In the genomic region with DNA sequence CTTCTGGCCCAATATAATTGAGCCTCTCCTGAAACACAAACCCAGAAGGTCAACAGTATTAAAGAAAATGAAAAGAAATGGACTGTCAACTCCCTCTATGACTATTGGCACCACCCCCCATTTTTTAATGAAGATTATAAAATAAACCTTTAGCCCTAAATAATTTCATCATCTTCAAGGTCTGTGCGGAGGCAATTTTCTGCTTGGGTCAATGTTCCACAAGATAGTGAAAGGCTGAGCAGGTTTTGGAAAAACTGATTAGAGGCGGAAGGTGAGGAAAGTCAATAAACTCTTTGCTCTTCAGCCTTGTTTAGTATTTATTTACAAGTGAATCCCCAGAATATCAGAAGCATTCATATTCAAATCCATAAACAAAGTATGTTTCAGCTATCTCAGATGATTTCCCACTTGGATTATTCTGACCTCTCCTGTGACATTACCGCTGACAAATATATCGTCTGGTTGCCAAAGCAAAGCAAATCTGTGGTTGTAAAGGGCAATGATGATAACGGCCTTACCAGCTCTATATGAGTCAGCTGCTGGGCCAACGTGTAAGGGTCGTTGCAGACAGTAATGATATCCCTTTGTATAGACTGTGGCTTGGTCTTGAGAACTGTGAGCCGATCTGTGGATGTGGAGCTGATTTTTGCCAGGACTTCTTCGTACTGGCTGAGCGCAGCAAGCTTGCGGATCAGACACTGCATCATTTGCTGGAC, we compare ENCODE assay signal across 30 cellular contexts. TPM values are rescaled to one million over a fixed set of nuclear protein-coding genes. Genes with fewer than 3 reads are reported as not detected.
DNase-seq lines count a peak whose midpoint lies in the region; ATAC-seq and TF ChIP-seq lines count a peak whose summit lies in the region.
"Had no signal": no experiment of that assay in that cellular context is flagged by ENCODE, and none has a peak within 500 bp of the region (broad histone marks: within the 10 kb centered on the region; RNA-seq: fewer than 3 reads in every experiment).

No MANE protein-coding gene starts in this region.

- H3K4me1 Mint-ChIP-seq in IgD-negative memory B cell: peaks cover 3 to 4% (median 3%) of the 10 kb centered on the region in 3 donors
- H3K4me1 Mint-ChIP-seq: activated CD4-positive, alpha-beta T cell treated with anti-CD3 and anti-CD28 coated beads for 36 hours had no signal

- H3K9me3 Mint-ChIP-seq in IgD-negative memory B cell: no peaks in the 10 kb centered on the region
- H3K9me3 Mint-ChIP-seq: activated CD8-positive, alpha-beta T cell treated with anti-CD3 and anti-CD28 coated beads for 36 hours; activated T-helper 1 cell treated with anti-CD3 and anti-CD28 coated beads, Interleukin-12 subunit alpha, Interleukin-12 subunit beta, Interleukin-2, Interleukin-4 antibody, amounts not matched to agents 30 ng/mL and 10 ng/mL and 1 ng/mL, durations not matched to agents 14 hours and 24 hours and 36 hours; type B pancreatic cell had no signal

- TF ChIP-seq CTCF in brain microvascular endothelial cell (IDR thresholded peaks at IDR 0.05; ENCODE audit: low read depth, low read length, missing control alignments) (no peak), gastroesophageal sphincter (IDR thresholded peaks at IDR 0.05) (no peak)

- ATAC-seq in gastroesophageal sphincter (no peak), HG02938 (IDR thresholded peaks at IDR 0.05; ENCODE audit: unreplicated experiment) (no peak)
- ATAC-seq: activated CD4-positive, alpha-beta T cell treated with anti-CD3 and anti-CD28 coated beads for 36 hours; activated CD8-positive, alpha-beta T cell treated with anti-CD3 and anti-CD28 coated beads for 36 hours; body of pancreas; gastrocnemius medialis had no signal

- H3K4me1 ChIP-seq in mesodermal cell (ENCODE audit: control insufficient read depth, insufficient read depth, low read length, poor library complexity, severe bottlenecking) (peaks cover 6% of the 10 kb centered on the region), gastroesophageal sphincter (no peaks in the 10 kb centered on the region)
- H3K4me1 ChIP-seq: body of pancreas, gastrocnemius medialis, right atrium auricular region had no signal

- DNase-seq in Daoy (ENCODE audit: low read depth) (peak; percentile 30), brain microvascular endothelial cell (peak; percentile 53), erythroblast (lab: John Stamatoyannopoulos, UW) (no peak)
- DNase-seq: activated CD4-positive, alpha-beta T cell treated with anti-CD3 and anti-CD28 coated beads for 36 hours; activated CD8-positive, alpha-beta memory T cell treated with anti-CD3 and anti-CD28 coated beads, Interleukin-2, amount 50 U/mL, for 48 hours; activated CD8-positive, alpha-beta T cell treated with anti-CD3 and anti-CD28 coated beads for 36 hours; activated naive CD4-positive, alpha-beta T cell treated with Interleukin-2 at 50 U/mL for 16 hours; adrenal gland; body of pancreas; DMS79; gastrocnemius medialis; GDM1; hypothalamus; left cardiac atrium; mammary epithelial cell; NCI-H1105 treated with DMSO at 0.1 percent for 48 hours; NCI-H187 treated with DMSO at 0.1 percent for 48 hours; NCI-H2171 treated with DMSO at 0.1 percent for 48 hours; NCI-H524; PC-9; SHP77; stimulated activated CD8-positive, alpha-beta memory T cell treated with anti-CD3 and anti-CD28 coated beads, Interleukin-4, amount 100 ng/mL, for 48 hours had no signal

- H3K36me3 ChIP-seq in brain microvascular endothelial cell (replicated peaks) (no peaks in the 10 kb centered on the region), mesodermal cell (ENCODE audit: control insufficient read depth, insufficient read depth, low read length) (peaks cover 53% of the 10 kb centered on the region), gastroesophageal sphincter (peaks cover 0 to 71% of the 10 kb centered on the region in 2 donors)

- H3K9me3 ChIP-seq in mesodermal cell (ENCODE audit: control insufficient read depth, low read length) (no peaks in the 10 kb centered on the region), gastroesophageal sphincter (no peaks in the 10 kb centered on the region)
- H3K9me3 ChIP-seq: adrenal gland, body of pancreas, gastrocnemius medialis, right atrium auricular region had no signal

- H3K27ac Mint-ChIP-seq in IgD-negative memory B cell: peak overlapping the region in 2 of 3 donors; percentile 27 to 82
- H3K27ac Mint-ChIP-seq: activated CD4-positive, alpha-beta T cell treated with anti-CD3 and anti-CD28 coated beads for 36 hours; activated CD8-positive, alpha-beta T cell treated with anti-CD3 and anti-CD28 coated beads for 36 hours; activated T-helper 1 cell treated with anti-CD3 and anti-CD28 coated beads, Interleukin-12 subunit alpha, Interleukin-12 subunit beta, Interleukin-2, Interleukin-4 antibody, amounts not matched to agents 30 ng/mL and 10 ng/mL and 1 ng/mL, durations not matched to agents 14 hours and 24 hours and 36 hours; type B pancreatic cell had no signal

- in situ Hi-C loops in brain microvascular endothelial cell (cut with HindIII; ENCODE audit: low pct_ligation_motif_present, low sequenced_read_pairs): no loop called here

- WGBS in mesodermal cell (ENCODE audit: insufficient coverage in 2 of 2), 2 experiments: 88 to 94% methylated on average over 9 to 10 of the region's 11 CpGs
- WGBS in gastroesophageal sphincter (ENCODE audit: low coverage in 1 of 2), 2 donors: 85 to 100% methylated on average over 3 to 4 of the region's 11 CpGs

- H3K27me3 ChIP-seq in brain microvascular endothelial cell (replicated peaks): no peaks in the 10 kb centered on the region
- H3K27me3 ChIP-seq in gastroesophageal sphincter: no peaks in the 10 kb centered on the region
- H3K27me3 ChIP-seq: adrenal gland, body of pancreas, gastrocnemius medialis, right atrium auricular region had no signal

- peaks cover 25% of the 10 kb centered on the region for H3K36me3 Mint-ChIP-seq in IgD-negative memory B cell

- no peaks in the 10 kb centered on the region for H3K27me3 Mint-ChIP-seq in IgD-negative memory B cell
- H3K27me3 Mint-ChIP-seq: activated CD4-positive, alpha-beta T cell treated with anti-CD3 and anti-CD28 coated beads for 36 hours; activated CD8-positive, alpha-beta T cell treated with anti-CD3 and anti-CD28 coated beads for 36 hours; type B pancreatic cell had no signal

- H3K27ac ChIP-seq in brain microvascular endothelial cell (no peak overlapping the region), mesodermal cell (ENCODE audit: low read depth, low read length, severe bottlenecking) (peak overlapping the region; percentile 24), gastroesophageal sphincter (no peak overlapping the region)
- H3K27ac ChIP-seq: adrenal gland, body of pancreas, C4-2B, gastrocnemius medialis, PC-9, right atrium auricular region had no signal

- H3K4me3 ChIP-seq in brain microvascular endothelial cell (ENCODE audit: low read depth, low read length): no peak overlapping the region
- no peak overlapping the region for H3K4me3 ChIP-seq in mesodermal cell (ENCODE audit: extremely low read depth, insufficient read depth, low read length, poor library complexity, severe bottlenecking)
- H3K4me3 ChIP-seq in gastroesophageal sphincter: no peak overlapping the region
- H3K4me3 ChIP-seq: adrenal gland, body of pancreas, gastrocnemius medialis, PC-9, right atrium auricular region had no signal

- TF ChIP-seq EP300 in gastroesophageal sphincter (IDR thresholded peaks at IDR 0.05): no peak

- H3K4me3 Mint-ChIP-seq in IgD-negative memory B cell: peak overlapping the region in 1 of 4 donors; percentile 12
- H3K4me3 Mint-ChIP-seq: activated CD4-positive, alpha-beta T cell treated with anti-CD3 and anti-CD28 coated beads for 36 hours; activated CD8-positive, alpha-beta T cell treated with anti-CD3 and anti-CD28 coated beads for 36 hours; activated T-helper 1 cell treated with anti-CD3 and anti-CD28 coated beads, Interleukin-12 subunit alpha, Interleukin-12 subunit beta, Interleukin-2, Interleukin-4 antibody, amounts not matched to agents 30 ng/mL and 10 ng/mL and 1 ng/mL, durations not matched to agents 14 hours and 24 hours and 36 hours; type B pancreatic cell had no signal

- TF ChIP-seq POLR2A in gastroesophageal sphincter (IDR thresholded peaks at IDR 0.05) (no peak), erythroblast (IDR thresholded peaks at IDR 0.05; ENCODE audit: low read length) (no peak)

RNA-seq across cellular contexts. Expression of a gene that starts 24.0 kb away (rescaled TPM):
- total RNA-seq in Daoy (2014; rRNA removed; shearing (Covaris generic)): 0.68 and 1.1 TPM in 2 replicates
- polyA plus RNA-seq in IgD-negative memory B cell: 17.5 TPM
- polyA plus RNA-seq in mesodermal cell (2013, experiment 1 of 2): 13.3 TPM
- 11.2 TPM for polyA plus RNA-seq in mesodermal cell (2013, experiment 2 of 2)
- 10 to 100 TPM in 2 of 4 donors, 1 to 10 TPM in 2; 4.0 to 14.7 (median 9.4) TPM for total RNA-seq in gastroesophageal sphincter

Comparison
In these comparisons a context has a peak if more than half of its experiments do, and no peak if none do; other contexts are left out.
1. DNase-seq: peak in Daoy (single experiment) and brain microvascular endothelial cell (single experiment); none in erythroblast (0 of 2).